Comparison of ENCODE assay signal across 8 cellular contexts in the genomic region with DNA sequence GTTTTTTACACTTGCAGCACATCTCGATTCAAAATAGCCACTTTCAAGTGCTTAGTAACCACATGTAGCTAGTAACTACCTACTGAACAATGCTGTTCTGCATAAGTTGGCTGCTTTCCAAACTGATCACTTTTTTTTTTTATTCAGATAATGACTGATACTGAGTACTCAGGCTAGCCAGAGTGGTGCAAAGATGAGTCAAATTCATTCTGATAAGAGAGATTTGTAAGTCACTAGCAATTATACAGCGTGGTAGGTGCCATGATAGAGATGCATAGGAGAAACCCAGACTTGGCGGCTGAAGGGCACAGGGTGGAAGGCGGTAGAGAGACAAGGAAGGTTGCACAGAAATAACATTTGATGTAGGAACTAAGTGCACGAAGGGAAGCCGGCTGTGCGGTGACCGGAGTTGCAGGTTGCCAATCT.
DNase-seq lines count a peak whose midpoint lies in the region; ATAC-seq and TF ChIP-seq lines count a peak whose summit lies in the region.

No MANE protein-coding gene starts in this region.

- no peaks in the 10 kb centered on the region for H4K20me1 ChIP-seq in KMS-11 (ENCODE audit: insufficient read depth)

- H3K9ac ChIP-seq in KMS-11 (peak overlapping the region; percentile 81; the same call in 1 of the 2 replicates), mucosa of stomach (ENCODE audit: low read length) (no peak overlapping the region)

- H3K27me3 ChIP-seq in KMS-11 (ENCODE audit: insufficient read depth, low read depth) (no peaks in the 10 kb centered on the region), mucosa of stomach (ENCODE audit: control insufficient read depth, insufficient read depth, low read length) (no peaks in the 10 kb centered on the region)

- H3K4me2 ChIP-seq in KMS-11, result peak overlapping the region; percentile 60

- H3K4me1 ChIP-seq in KMS-11 (ENCODE audit: low read depth, poor library complexity, severe bottlenecking), result peaks cover 19% of the 10 kb centered on the region
- peaks cover 6% of the 10 kb centered on the region for H3K4me1 ChIP-seq in mucosa of stomach (ENCODE audit: control insufficient read depth, insufficient read depth, low read length)

- H3K4me3 ChIP-seq in KMS-11 (IDR thresholded peaks at IDR 0.05; ENCODE audit: insufficient read depth, low read depth, low read length) (no peak overlapping the region), choroid plexus epithelial cell (ENCODE audit: low read depth, low read length) (peak overlapping the region; percentile 67), mucosa of stomach (ENCODE audit: low read length) (peak overlapping the region; percentile 82)

- TF ChIP-seq CTCF in KMS-11 (conservative IDR thresholded peaks at IDR 0.05; ENCODE audit: low read depth, low read length) (no peak), choroid plexus epithelial cell (conservative IDR thresholded peaks at IDR 0.05; ENCODE audit: low read depth, low read length) (no peak)

- H3K79me2 ChIP-seq in KMS-11 (ENCODE audit: insufficient read depth, low read depth), result peaks cover 15% of the 10 kb centered on the region

- no peaks in the 10 kb centered on the region for H3K36me3 ChIP-seq in KMS-11 (ENCODE audit: insufficient read depth)
- H3K36me3 ChIP-seq in mucosa of stomach (ENCODE audit: control insufficient read depth, insufficient read depth, low read length), result no peaks in the 10 kb centered on the region

- H2AFZ ChIP-seq in KMS-11 (ENCODE audit: low read depth), result peak overlapping the region; percentile 93; the same call in 1 of the 2 replicates

- no peaks in the 10 kb centered on the region for H3K9me3 ChIP-seq in mucosa of stomach (ENCODE audit: control insufficient read depth, low read length)

- ATAC-seq in GM19324 (IDR thresholded peaks at IDR 0.05; ENCODE audit: low FRiP score, unreplicated experiment), result peak; percentile 4
- ATAC-seq in GM18868 (IDR thresholded peaks at IDR 0.05; ENCODE audit: unreplicated experiment), result no peak

- H3K27ac ChIP-seq in KMS-11, result peak overlapping the region; percentile 96

- DNase-seq in choroid plexus epithelial cell (ENCODE audit: low read depth), result no peak
- no peak for DNase-seq in activated gamma-delta T cell treated with Interleukin-2 at 50 U/mL for 16 hours
- no peak for DNase-seq in GDM1 (lab: John Stamatoyannopoulos, UW)
- no peak for DNase-seq in hippocampal formation (lab: John Stamatoyannopoulos, UW)
